Comparison of ENCODE assay signal across 13 cellular contexts in the genomic region with DNA sequence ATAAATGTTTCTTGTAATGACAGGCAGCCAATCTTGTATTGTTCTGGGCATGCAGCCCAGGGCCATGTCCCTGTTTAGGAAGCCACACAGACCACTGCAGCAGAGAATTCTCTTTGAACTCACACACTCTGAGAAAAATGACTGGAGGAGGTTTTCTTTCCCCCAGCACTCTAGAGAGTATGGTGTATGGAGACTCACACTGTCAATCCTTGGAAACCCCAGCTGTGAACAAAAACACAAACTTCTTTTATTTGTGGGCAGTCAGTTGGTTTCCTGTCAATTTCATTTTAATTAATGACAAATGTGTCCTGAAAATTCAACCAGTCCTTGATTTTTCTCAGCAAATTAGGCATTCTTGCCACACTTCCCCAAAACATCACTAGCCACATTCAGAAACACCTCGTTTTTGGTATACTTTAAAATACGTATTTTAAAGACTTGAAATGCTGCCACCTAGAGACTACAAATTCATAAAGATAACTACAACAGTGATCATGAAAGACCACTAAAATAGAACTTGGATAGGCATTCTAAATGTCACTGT. TPM values are rescaled to one million over a fixed set of nuclear protein-coding genes. Genes with fewer than 3 reads are reported as not detected.
A peak's percentile ranks its signal among the peaks of the same experiment; 100 is the strongest.
DNase-seq lines count a peak whose midpoint lies in the region; ATAC-seq and TF ChIP-seq lines count a peak whose summit lies in the region.
"Had no signal": no experiment of that assay in that cellular context is flagged by ENCODE, and none has a peak within 500 bp of the region (broad histone marks: within the 10 kb centered on the region; RNA-seq: fewer than 3 reads in every experiment).

No MANE protein-coding gene starts in this region.

- no peaks in the 10 kb centered on the region for H3K9me3 Mint-ChIP-seq in effector memory CD8-positive, alpha-beta T cell
- H3K9me3 Mint-ChIP-seq: natural killer cell had no signal

- WGBS in heart right ventricle, 2 donors = 7 to 13% methylated on average over 2 of the region's 2 CpGs

- in situ Hi-C loops in Panc1 (cut with HindIII; ENCODE audit: low pct_unique_long_range_greater_than_20kb, low sequenced_read_pairs) = no loop called here

- no peak for DNase-seq in Panc1 (ENCODE audit: low read depth, low spot score)
- DNase-seq in inferior parietal cortex (ENCODE audit: extremely low spot score) = peak; percentile 63
- DNase-seq in effector memory CD8-positive, alpha-beta T cell = no peak
- no peak for DNase-seq in heart right ventricle
- no peak for DNase-seq in activated CD4-positive, alpha-beta T cell treated with anti-CD3 and anti-CD28 coated beads for 4 hours
- DNase-seq: aorta, GDM1, heart left ventricle, natural killer cell, NCI-H524 treated with DMSO at 0.1 percent for 48 hours had no signal

- TF ChIP-seq CTCF in C4-2B (conservative IDR thresholded peaks at IDR 0.05) = peak; percentile 59
- peak; percentile 37; the same call in 1 of the 2 replicates for TF ChIP-seq CTCF in Panc1 (IDR thresholded peaks at IDR 0.05)
- peak in 2 of 9 donors; percentile 7 to 27 for TF ChIP-seq CTCF in heart right ventricle (IDR thresholded peaks at IDR 0.05)

- intact Hi-C loops in Panc1 (cut with micrococcal nuclease; ENCODE audit: unreplicated experiment) (no loop called here), heart right ventricle (cut with DNase I) (no loop called here)

- CTCF ChIA-PET in Panc1 (lab: Charles Lee) = no interaction called here

- H3K27me3 Mint-ChIP-seq in effector memory CD8-positive, alpha-beta T cell = no peaks in the 10 kb centered on the region

- no peaks in the 10 kb centered on the region; the same call in 1 of the 2 replicates for H3K4me1 ChIP-seq in Panc1 (ENCODE audit: control insufficient read depth, insufficient read depth, low read length)
- no peaks in the 10 kb centered on the region for H3K4me1 ChIP-seq in heart right ventricle
- H3K4me1 ChIP-seq: heart left ventricle had no signal

- ATAC-seq in GM18868 (IDR thresholded peaks at IDR 0.05; ENCODE audit: unreplicated experiment) = peak; percentile 40
- no peak for ATAC-seq in Panc1
- ATAC-seq in effector memory CD8-positive, alpha-beta T cell (replicated peaks) = no peak
- ATAC-seq in heart right ventricle = no peak
- ATAC-seq in GM21360 (IDR thresholded peaks at IDR 0.05; ENCODE audit: unreplicated experiment) = no peak
- ATAC-seq: heart left ventricle, natural killer cell had no signal

- POLR2A ChIA-PET in Panc1 (lab: Charles Lee) = no interaction called here

- H3K36me3 ChIP-seq in Panc1 (ENCODE audit: control insufficient read depth, insufficient read depth, low read length) (no peaks in the 10 kb centered on the region), heart right ventricle (no peaks in the 10 kb centered on the region)
- H3K36me3 ChIP-seq: heart left ventricle had no signal

- H3K4me3 ChIP-seq in Panc1 (ENCODE audit: low read depth in 2 of 2, low read length in 2 of 2) = no peak overlapping the region
- no peak overlapping the region for H3K4me3 ChIP-seq in heart right ventricle
- H3K4me3 ChIP-seq: heart left ventricle had no signal

- BruUV-seq in Panc1 (replicated peaks; lab: Mats Ljungman, UMichigan) = no TSS peak

- H3K27me3 ChIP-seq in Panc1 (ENCODE audit: control insufficient read depth, insufficient read depth, low read length) (no peaks in the 10 kb centered on the region), heart right ventricle (no peaks in the 10 kb centered on the region)
- H3K27me3 ChIP-seq: heart left ventricle had no signal

- no peaks in the 10 kb centered on the region for H3K9me3 ChIP-seq in Panc1 (ENCODE audit: control insufficient read depth, insufficient read depth, low read depth, low read length)
- peaks cover 0 to 8% (median 0%) of the 10 kb centered on the region in 11 donors for H3K9me3 ChIP-seq in heart right ventricle

- H3K4me1 Mint-ChIP-seq in effector memory CD8-positive, alpha-beta T cell (ENCODE audit: low read depth in 2 of 2) = peaks cover 19% of the 10 kb centered on the region in 2 donors

- H3K27ac Mint-ChIP-seq in effector memory CD8-positive, alpha-beta T cell = no peak overlapping the region
- H3K27ac Mint-ChIP-seq: natural killer cell had no signal

- H3K4me3 Mint-ChIP-seq in effector memory CD8-positive, alpha-beta T cell = no peak overlapping the region
- H3K4me3 Mint-ChIP-seq: natural killer cell had no signal

- H3K27ac ChIP-seq in C4-2B (no peak overlapping the region), Panc1 (ENCODE audit: low read length) (no peak overlapping the region), heart right ventricle (no peak overlapping the region)
- H3K27ac ChIP-seq: heart left ventricle had no signal

- no peaks in the 10 kb centered on the region for H3K36me3 Mint-ChIP-seq in effector memory CD8-positive, alpha-beta T cell (ENCODE audit: insufficient read depth)
- H3K36me3 Mint-ChIP-seq: natural killer cell had no signal

RNA-seq across cellular contexts. Expression of gene UFL1, which starts 52.9 kb away (rescaled TPM):
- 13.7 TPM for total RNA-seq in Panc1 (2021; ENCODE audit: unreplicated experiment)
- 7.6 TPM for polyA plus RNA-seq in Panc1 (2012; ENCODE audit: insufficient read length)
- total RNA-seq in heart right ventricle = 10 to 100 TPM; 21.0 to 32.7 (median 26.0) TPM
- polyA plus RNA-seq in heart right ventricle = 10 to 100 TPM in 1 of 2 donors, 1 to 10 TPM in 1; 9.0 to 20.8 TPM
